ENCODE assay signal across 8 cellular contexts in the genomic region with DNA sequence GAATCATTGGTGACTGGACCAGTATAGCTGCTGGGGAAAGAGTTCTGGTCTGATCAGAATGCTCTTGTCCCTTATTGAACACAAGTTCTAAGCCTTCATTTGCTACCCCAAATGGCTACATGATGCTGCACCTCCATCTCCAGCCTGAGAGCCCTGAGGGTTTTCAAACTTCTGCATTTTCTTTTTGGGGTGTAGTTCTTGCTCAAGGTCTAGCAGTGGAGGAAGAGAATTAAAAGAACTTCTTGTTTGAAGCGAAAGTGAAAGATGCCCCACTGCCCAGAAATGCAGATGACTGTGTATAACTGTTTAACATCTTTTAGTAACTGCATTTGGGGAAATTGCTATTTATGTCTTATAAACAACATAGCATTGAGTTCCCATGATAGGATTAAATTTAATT. TPM values are rescaled to one million over a fixed set of nuclear protein-coding genes. Genes with fewer than 3 reads are reported as not detected.
DNase-seq lines count a peak whose midpoint lies in the region; ATAC-seq and TF ChIP-seq lines count a peak whose summit lies in the region.

No MANE protein-coding gene starts in this region.

- H3K27me3 ChIP-seq in transverse colon (no peaks in the 10 kb centered on the region), SJCRH30 (no peaks in the 10 kb centered on the region)

- no peak for TF ChIP-seq CTCF in transverse colon (IDR thresholded peaks at IDR 0.05)

- H3K27ac ChIP-seq in transverse colon (peak overlapping the region in 1 of 4 donors; percentile 42), SJCRH30 (no peak overlapping the region)

- DNase-seq in Kasumi-1 (lab: John Stamatoyannopoulos, UW): peak; percentile 78 to 85
- DNase-seq in iris pigment epithelial cell (ENCODE audit: low read depth): peak; percentile 14
- no peak for DNase-seq in transverse colon
- DNase-seq in SJCRH30: no peak
- no peak for DNase-seq in epidermal melanocyte (ENCODE audit: insufficient read length, low spot score)
- DNase-seq in HuH-7 (ENCODE audit: low spot score): no peak

- 33 to 65% methylated on average over 1 of the region's 1 CpG for WGBS in transverse colon (ENCODE audit: low coverage in 1 of 2), 2 donors

- H3K4me3 ChIP-seq in transverse colon (no peak overlapping the region), SJCRH30 (no peak overlapping the region)

- H3K9me3 ChIP-seq in transverse colon (no peaks in the 10 kb centered on the region), SJCRH30 (replicated peaks) (no peaks in the 10 kb centered on the region)

- H3K36me3 ChIP-seq in transverse colon (no peaks in the 10 kb centered on the region), SJCRH30 (no peaks in the 10 kb centered on the region)

- in situ Hi-C loops in transverse colon (cut with MboI; ENCODE audit: low pct_ligation_motif_present in 1 of 4, low pct_unique_long_range_greater_than_20kb in 1 of 4, low sequenced_read_pairs in 3 of 4): no loop called here

- no peaks in the 10 kb centered on the region for H3K4me1 ChIP-seq in transverse colon
- no peaks in the 10 kb centered on the region for H3K4me1 ChIP-seq in SJCRH30

- intact Hi-C loops in transverse colon (cut with DNase I; ENCODE audit: low total_unique reads): no loop called here

- TF ChIP-seq POLR2A in transverse colon (IDR thresholded peaks at IDR 0.05): no peak

- TF ChIP-seq EP300 in transverse colon (IDR thresholded peaks at IDR 0.05; ENCODE audit: low read depth): no peak

- ATAC-seq in GM18502 (IDR thresholded peaks at IDR 0.05; ENCODE audit: poor library complexity, unreplicated experiment) (peak; percentile 46), GM21717 (IDR thresholded peaks at IDR 0.05; ENCODE audit: unreplicated experiment) (peak; percentile 45)

RNA-seq across cellular contexts. Expression of gene LAMTOR3, which starts 38.5 kb away (rescaled TPM):
- total RNA-seq in transverse colon: 10 to 100 TPM in 3 of 4 donors, under 1 TPM in 1; 1.00 to 60.3 (median 32.0) TPM
- total RNA-seq in SJCRH30 (2014; rRNA removed; shearing (Covaris generic)): 36.1 and 37.9 TPM in 2 replicates

RNA-seq across cellular contexts. Expression of gene DAPP1, which starts 39.0 kb away (rescaled TPM):
- 10 to 100 TPM in 1 of 4 donors, 1 to 10 TPM in 2, under 1 TPM in 1; 0.41 to 10.7 (median 7.6) TPM for total RNA-seq in transverse colon
- 0.18 and 0.49 TPM in 2 replicates for total RNA-seq in SJCRH30 (2014; rRNA removed; shearing (Covaris generic))

Comparison
In these comparisons a context has a peak if more than half of its experiments do, and no peak if none do; other contexts are left out.
1. DNase-seq: peak in Kasumi-1 (2 of 2) and iris pigment epithelial cell (single experiment); none in transverse colon (single experiment), SJCRH30 (0 of 2), epidermal melanocyte (single experiment) and HuH-7 (single experiment).